ENCODE assay signal across 17 cellular contexts in the genomic region with DNA sequence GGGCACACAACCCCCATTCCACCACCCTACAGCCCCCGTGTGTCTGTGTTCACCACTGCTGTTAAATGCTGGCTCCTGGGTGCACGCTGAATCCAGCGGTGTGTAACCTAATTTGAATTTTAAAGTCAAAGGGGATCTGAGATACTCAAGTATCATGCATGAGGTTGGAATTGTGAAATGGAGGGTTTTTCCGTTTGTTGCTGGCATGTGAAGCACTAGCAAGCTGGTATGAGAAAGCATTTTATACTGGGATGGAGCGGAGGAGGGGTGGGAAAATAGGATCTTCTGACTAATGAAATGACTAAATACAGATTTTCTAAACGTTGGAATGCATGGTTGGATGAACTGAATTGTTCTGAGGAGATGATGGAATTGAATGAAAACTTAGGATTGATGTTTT. TPM values are rescaled to one million over a fixed set of nuclear protein-coding genes. Genes with fewer than 3 reads are reported as not detected.
DNase-seq lines count a peak whose midpoint lies in the region; ATAC-seq and TF ChIP-seq lines count a peak whose summit lies in the region.
"Had no signal": no experiment of that assay in that cellular context is flagged by ENCODE, and none has a peak within 500 bp of the region (broad histone marks: within the 10 kb centered on the region; RNA-seq: fewer than 3 reads in every experiment).

No MANE protein-coding gene starts in this region.

- no peak for DNase-seq in CD8-positive, alpha-beta memory T cell
- DNase-seq in NCI-H226 (peak; percentile 73), chondrocyte (ENCODE audit: low spot score) (no peak), kidney tubule cell (ENCODE audit: low spot score) (peak; percentile 94), right cardiac atrium (no peak), endothelial cell (ENCODE audit: low spot score) (no peak)
- DNase-seq: C1 segment of cervical spinal cord, DND-41, left cardiac atrium, NCI-H2029, NCI-H82, SHP77, spleen had no signal

- ATAC-seq in HG02840 (IDR thresholded peaks at IDR 0.05; ENCODE audit: low FRiP score, unreplicated experiment) (no peak), right cardiac atrium (no peak), GM18502 (IDR thresholded peaks at IDR 0.05; ENCODE audit: poor library complexity, unreplicated experiment) (no peak)
- ATAC-seq: left cardiac atrium had no signal

- intact Hi-C loops in right cardiac atrium (cut with DNase I): no loop called here

- POLR2A ChIA-PET in CD8-positive, alpha-beta memory T cell (lab: Charles Lee): no interaction called here

- CTCF ChIA-PET in CD8-positive, alpha-beta memory T cell (lab: Charles Lee): no interaction called here

- no peaks in the 10 kb centered on the region for H3K4me1 ChIP-seq in CD8-positive, alpha-beta memory T cell (ENCODE audit: insufficient read depth, low read length)
- H3K4me1 ChIP-seq in right cardiac atrium (ENCODE audit: control insufficient read depth, insufficient read depth, low read length): no peaks in the 10 kb centered on the region
- H3K4me1 ChIP-seq: parathyroid adenoma, spleen had no signal

- TF ChIP-seq CTCF in chondrocyte (IDR thresholded peaks at IDR 0.05) (no peak), endothelial cell (IDR thresholded peaks at IDR 0.05; ENCODE audit: unreplicated experiment) (no peak)

- H3K4me1 Mint-ChIP-seq in CD8-positive, alpha-beta memory T cell: no peaks in the 10 kb centered on the region
- H3K4me1 Mint-ChIP-seq in chondrocyte (ENCODE audit: low read depth): peaks cover 28% of the 10 kb centered on the region
- no peaks in the 10 kb centered on the region for H3K4me1 Mint-ChIP-seq in endothelial cell (ENCODE audit: unreplicated experiment)

- no peaks in the 10 kb centered on the region for H3K27me3 ChIP-seq in CD8-positive, alpha-beta memory T cell (ENCODE audit: insufficient read depth, low read length, poor library complexity, severe bottlenecking)
- no peaks in the 10 kb centered on the region for H3K27me3 ChIP-seq in right cardiac atrium (ENCODE audit: control insufficient read depth, insufficient read depth)
- H3K27me3 ChIP-seq: spleen had no signal

- H3K9me3 Mint-ChIP-seq in CD8-positive, alpha-beta memory T cell: peaks cover 2 to 26% (median 10%) of the 10 kb centered on the region in 5 donors
- H3K9me3 Mint-ChIP-seq in chondrocyte (ENCODE audit: low read depth): peaks cover 3% of the 10 kb centered on the region
- H3K9me3 Mint-ChIP-seq in endothelial cell (ENCODE audit: unreplicated experiment): no peaks in the 10 kb centered on the region

- no peaks in the 10 kb centered on the region for H3K36me3 ChIP-seq in CD8-positive, alpha-beta memory T cell (ENCODE audit: insufficient read depth, low read length)
- H3K36me3 ChIP-seq: spleen had no signal

- no peaks in the 10 kb centered on the region for H3K27me3 Mint-ChIP-seq in CD8-positive, alpha-beta memory T cell
- no peaks in the 10 kb centered on the region for H3K27me3 Mint-ChIP-seq in chondrocyte (ENCODE audit: low read depth)
- peaks cover 3% of the 10 kb centered on the region for H3K27me3 Mint-ChIP-seq in endothelial cell (ENCODE audit: unreplicated experiment)

- no peaks in the 10 kb centered on the region for H3K36me3 Mint-ChIP-seq in CD8-positive, alpha-beta memory T cell
- H3K36me3 Mint-ChIP-seq in chondrocyte (ENCODE audit: low read depth) (no peaks in the 10 kb centered on the region), endothelial cell (ENCODE audit: low read depth, unreplicated experiment) (no peaks in the 10 kb centered on the region)

- H3K27ac ChIP-seq in CD8-positive, alpha-beta memory T cell (ENCODE audit: low read depth, low read length): peak overlapping the region; percentile 38
- H3K27ac ChIP-seq in right cardiac atrium (ENCODE audit: low read length): no peak overlapping the region
- H3K27ac ChIP-seq: parathyroid adenoma, spleen had no signal

- H3K4me3 ChIP-seq in CD8-positive, alpha-beta memory T cell (ENCODE audit: low read length): no peak overlapping the region
- H3K4me3 ChIP-seq in right cardiac atrium (ENCODE audit: low read length): no peak overlapping the region
- H3K4me3 ChIP-seq: spleen had no signal

- H3K27ac Mint-ChIP-seq in CD8-positive, alpha-beta memory T cell: no peak overlapping the region
- peak overlapping the region; percentile 89 for H3K27ac Mint-ChIP-seq in chondrocyte (ENCODE audit: unreplicated experiment)
- no peak overlapping the region for H3K27ac Mint-ChIP-seq in endothelial cell (ENCODE audit: unreplicated experiment)
- H3K27ac Mint-ChIP-seq: activated T-helper 1 cell treated with anti-CD3 and anti-CD28 coated beads, Interleukin-12 subunit alpha, Interleukin-12 subunit beta, Interleukin-2, Interleukin-4 antibody, amounts not matched to agents 30 ng/mL and 10 ng/mL and 1 ng/mL, durations not matched to agents 14 hours and 24 hours and 36 hours had no signal

- no peaks in the 10 kb centered on the region for H3K9me3 ChIP-seq in CD8-positive, alpha-beta memory T cell (ENCODE audit: low read length)
- no peaks in the 10 kb centered on the region for H3K9me3 ChIP-seq in right cardiac atrium (ENCODE audit: control insufficient read depth, low read length)

- H3K4me3 Mint-ChIP-seq in CD8-positive, alpha-beta memory T cell: no peak overlapping the region
- H3K4me3 Mint-ChIP-seq in chondrocyte (ENCODE audit: unreplicated experiment): no peak overlapping the region
- H3K4me3 Mint-ChIP-seq in endothelial cell (ENCODE audit: unreplicated experiment): no peak overlapping the region
- H3K4me3 Mint-ChIP-seq: activated T-helper 1 cell treated with anti-CD3 and anti-CD28 coated beads, Interleukin-12 subunit alpha, Interleukin-12 subunit beta, Interleukin-2, Interleukin-4 antibody, amounts not matched to agents 30 ng/mL and 10 ng/mL and 1 ng/mL, durations not matched to agents 14 hours and 24 hours and 36 hours had no signal

- WGBS in right cardiac atrium: 75% methylated on average over 6 of the region's 6 CpGs

RNA-seq across cellular contexts. Expression of gene FAT1, which starts 36.9 kb away (rescaled TPM):
- not detected for total RNA-seq in CD8-positive, alpha-beta memory T cell
- polyA plus RNA-seq in CD8-positive, alpha-beta memory T cell: not detected
- total RNA-seq in chondrocyte (663 to 672 TPM (median 671 TPM) in 3 replicates), right cardiac atrium (10 to 100 TPM; 76.7 to 95.2 (median 82.9) TPM), endothelial cell (ENCODE audit: unreplicated experiment) (67.7 TPM)
- 29.7 TPM for polyA plus RNA-seq in right cardiac atrium

Comparison
In these comparisons a context has a peak if more than half of its experiments do, and no peak if none do; other contexts are left out.
1. DNase-seq: peak in NCI-H226 (single experiment) and kidney tubule cell (single experiment); none in CD8-positive, alpha-beta memory T cell (0 of 5), chondrocyte (single experiment), right cardiac atrium (0 of 3) and endothelial cell (single experiment).
2. RNA of gene FAT1, which starts 36.9 kb away (total RNA-seq): 663 to 672 TPM in chondrocyte, 76.7 to 95.2 TPM in right cardiac atrium and 67.7 TPM in endothelial cell (single experiment); not detected in CD8-positive, alpha-beta memory T cell; every median in the first group is over 10 times any median in the second.